ENCODE assay signal across 13 cellular contexts in genomic region chr7:151343516-151343915, GRCh38. TPM values are rescaled to one million over a fixed set of nuclear protein-coding genes. Genes with fewer than 3 reads are reported as not detected.
A peak's percentile ranks its signal among the peaks of the same experiment; 100 is the strongest.
DNase-seq lines count a peak whose midpoint lies in the region; ATAC-seq and TF ChIP-seq lines count a peak whose summit lies in the region.
"Had no signal": no experiment of that assay in that cellular context is flagged by ENCODE, and none has a peak within 500 bp of the region (broad histone marks: within the 10 kb centered on the region; RNA-seq: fewer than 3 reads in every experiment).

No MANE protein-coding gene starts in this region.

- H3K36me3 ChIP-seq in OCI-LY7 (ENCODE audit: insufficient read depth, low read length) (peaks cover 44% of the 10 kb centered on the region), psoas muscle (ENCODE audit: insufficient read depth in 1 of 2, low read depth in 1 of 2) (peaks cover 3 to 39% of the 10 kb centered on the region in 2 donors)

- H3K36me3 Mint-ChIP-seq in activated naive CD4-positive, alpha-beta T cell treated with anti-CD3 and anti-CD28 coated beads for 36 hours (ENCODE audit: low read depth), result peaks cover 13% of the 10 kb centered on the region
- H3K36me3 Mint-ChIP-seq in central memory CD8-positive, alpha-beta T cell (ENCODE audit: insufficient read depth), result peaks cover 36% of the 10 kb centered on the region

- peaks cover 55% of the 10 kb centered on the region for H3K4me1 Mint-ChIP-seq in activated naive CD4-positive, alpha-beta T cell treated with anti-CD3 and anti-CD28 coated beads for 36 hours (ENCODE audit: low read depth)
- peaks cover 29% of the 10 kb centered on the region for H3K4me1 Mint-ChIP-seq in central memory CD8-positive, alpha-beta T cell

- H3K27me3 ChIP-seq in psoas muscle (ENCODE audit: insufficient read depth in 3 of 3, low read length in 2 of 3), result no peaks in the 10 kb centered on the region
- H3K27me3 ChIP-seq: SJSA1, transverse colon had no signal

- H3K4me3 Mint-ChIP-seq in activated naive CD4-positive, alpha-beta T cell treated with anti-CD3 and anti-CD28 coated beads for 36 hours, result peak overlapping the region; percentile 75
- H3K4me3 Mint-ChIP-seq in central memory CD8-positive, alpha-beta T cell, result peak overlapping the region; percentile 20

- H3K9me3 ChIP-seq in OCI-LY7 (ENCODE audit: low read length) (peaks cover 5% of the 10 kb centered on the region; the same call in 1 of the 2 replicates), psoas muscle (no peaks in the 10 kb centered on the region)
- H3K9me3 ChIP-seq: SJSA1, transverse colon had no signal

- H3K4me3 ChIP-seq in OCI-LY7 (ENCODE audit: low read depth, low read length, poor library complexity, severe bottlenecking) (peak overlapping the region; percentile 84), psoas muscle (peak overlapping the region; percentile 95)

- CTCF ChIA-PET in activated naive CD4-positive, alpha-beta T cell treated with anti-CD3 and anti-CD28 coated beads for 36 hours (lab: Charles Lee), result interaction anchor here (0.8 to 1.6 kb wide), 3 partner anchors 28 to 38 kb away, joined by 3 to 11 read pairs (median 6); no protein-coding TSS in a partner anchor
- CTCF ChIA-PET in OCI-LY7 (lab: Charles Lee; ENCODE audit: unreplicated experiment), result no interaction called here

- POLR2A ChIA-PET in OCI-LY7 (lab: Charles Lee), result no interaction called here

- no peak for ATAC-seq in central memory CD8-positive, alpha-beta T cell (replicated peaks; ENCODE audit: extremely low read depth, poor library complexity, severe bottlenecking)
- no peak for ATAC-seq in psoas muscle
- ATAC-seq: left colon had no signal

- intact Hi-C loops in activated naive CD4-positive, alpha-beta T cell treated with anti-CD3 and anti-CD28 coated beads for 36 hours (cut with micrococcal nuclease), result loop anchor here (10.0 kb wide), 1 partner anchor 729 kb away; no protein-coding TSS in a partner anchor
- intact Hi-C loops in OCI-LY7 (cut with micrococcal nuclease; ENCODE audit: unreplicated experiment) (loop anchor here (10.0 kb wide), 1 partner anchor 1091 kb away; the partner anchor contains the start of gene KMT2C), psoas muscle (cut with DNase I) (no loop called here)

- no peak for TF ChIP-seq CTCF in OCI-LY7 (conservative IDR thresholded peaks at IDR 0.05; ENCODE audit: low read length)
- TF ChIP-seq CTCF in psoas muscle (IDR thresholded peaks at IDR 0.05), result no peak

- H3K4me2 ChIP-seq in OCI-LY7 (ENCODE audit: low read length), result peak overlapping the region; percentile 85

- H3K9me3 Mint-ChIP-seq in activated naive CD4-positive, alpha-beta T cell treated with anti-CD3 and anti-CD28 coated beads for 36 hours, result peaks cover 3% of the 10 kb centered on the region
- H3K9me3 Mint-ChIP-seq in central memory CD8-positive, alpha-beta T cell, result no peaks in the 10 kb centered on the region

- H3K27me3 Mint-ChIP-seq in activated naive CD4-positive, alpha-beta T cell treated with anti-CD3 and anti-CD28 coated beads for 36 hours (ENCODE audit: low read depth), result no peaks in the 10 kb centered on the region
- no peaks in the 10 kb centered on the region for H3K27me3 Mint-ChIP-seq in central memory CD8-positive, alpha-beta T cell

- H3K79me2 ChIP-seq in OCI-LY7 (ENCODE audit: insufficient read depth, low read depth, low read length), result peaks cover 29% of the 10 kb centered on the region

- WGBS in psoas muscle, 3 donors, result 96 to 98% (median 98%) methylated on average over 9 of the region's 9 CpGs

- DNase-seq in activated naive CD4-positive, alpha-beta T cell treated with anti-CD3 and anti-CD28 coated beads for 36 hours, result no peak
- no peak for DNase-seq in activated naive CD4-positive, alpha-beta T cell (lab: John Stamatoyannopoulos, UW)
- DNase-seq in OCI-LY7 (ENCODE audit: low spot score) (no peak), psoas muscle (no peak), NCI-H2171 treated with DMSO at 0.1 percent for 48 hours (lab: John Stamatoyannopoulos, UW) (no peak), T1000 (lab: John Stamatoyannopoulos, UW) (no peak), cerebellar nuclear complex (lab: John Stamatoyannopoulos, UW) (no peak)
- no peak for DNase-seq in central memory CD8-positive, alpha-beta T cell (ENCODE audit: low spot score in 2 of 2)
- DNase-seq: DMS53, left colon, retina, transverse colon had no signal

- H4K20me1 ChIP-seq in OCI-LY7 (ENCODE audit: insufficient read depth, low read length), result no peaks in the 10 kb centered on the region

- H3K4me1 ChIP-seq in OCI-LY7 (ENCODE audit: insufficient read depth, low read length, poor library complexity, severe bottlenecking) (peaks cover 43% of the 10 kb centered on the region), psoas muscle (peaks cover 14% of the 10 kb centered on the region)

- no TSS peak for BruUV-seq in OCI-LY7 (replicated peaks; lab: Mats Ljungman, UMichigan)

- H3K27ac ChIP-seq in OCI-LY7 (ENCODE audit: low read depth, low read length, poor library complexity, severe bottlenecking), result peak overlapping the region; percentile 60
- no peak overlapping the region for H3K27ac ChIP-seq in psoas muscle
- H3K27ac ChIP-seq: SJSA1 had no signal

- H2AFZ ChIP-seq in OCI-LY7 (ENCODE audit: low read length), result no peak overlapping the region

- peak overlapping the region; percentile 53 for H3K27ac Mint-ChIP-seq in activated naive CD4-positive, alpha-beta T cell treated with anti-CD3 and anti-CD28 coated beads for 36 hours
- H3K27ac Mint-ChIP-seq in central memory CD8-positive, alpha-beta T cell (ENCODE audit: low read depth), result peak overlapping the region; percentile 75

- H3K9me2 ChIP-seq in OCI-LY7 (ENCODE audit: insufficient read depth, low read length), result no peaks in the 10 kb centered on the region

RNA-seq across cellular contexts. Expression of gene NUB1, which starts 1.9 kb away (rescaled TPM):
- 10 to 100 TPM; 46.6 to 50.3 TPM for total RNA-seq in activated naive CD4-positive, alpha-beta T cell treated with anti-CD3 and anti-CD28 coated beads for 36 hours
- total RNA-seq in OCI-LY7 (2014; rRNA removed; shearing (Covaris generic)), result 44.1 and 44.2 TPM in 2 replicates
- total RNA-seq in OCI-LY7 (2022) (50.7 and 57.0 TPM in 2 replicates), psoas muscle (10 to 100 TPM; 38.2 to 56.2 (median 50.0) TPM)
- polyA plus RNA-seq in psoas muscle, result 10 to 100 TPM; 23.6 to 46.6 (median 33.2) TPM

Comparison
In these comparisons a context has a peak if more than half of its experiments do, and no peak if none do; other contexts are left out.
1. intact Hi-C loops: an anchor here in activated naive CD4-positive, alpha-beta T cell treated with anti-CD3 and anti-CD28 coated beads for 36 hours (10.0 kb wide) and OCI-LY7 (10.0 kb wide); none called in psoas muscle.